ENCODE assay signal across 20 cellular contexts in the genomic region with DNA sequence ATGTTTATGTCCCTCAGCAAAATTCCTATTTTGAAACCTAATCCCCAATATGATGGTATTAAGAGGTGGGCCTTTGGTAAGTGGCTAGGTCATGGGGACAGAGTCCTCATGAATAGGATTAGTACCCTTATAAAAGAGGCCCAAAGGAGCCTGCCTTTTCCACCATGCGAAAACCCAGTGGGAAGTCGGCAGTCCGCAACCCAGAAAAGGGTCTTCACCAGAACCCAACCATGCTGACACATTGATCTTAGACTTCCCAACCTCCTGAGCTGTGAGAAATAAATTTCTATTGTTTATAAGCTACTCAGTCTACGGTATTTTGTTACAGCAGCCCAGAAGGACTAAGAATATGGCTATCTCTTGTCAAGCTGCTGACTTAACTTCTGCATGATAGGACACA.
DNase-seq lines count a peak whose midpoint lies in the region; ATAC-seq and TF ChIP-seq lines count a peak whose summit lies in the region.
"Had no signal": no experiment of that assay in that cellular context is flagged by ENCODE, and none has a peak within 500 bp of the region (broad histone marks: within the 10 kb centered on the region; RNA-seq: fewer than 3 reads in every experiment).

No MANE protein-coding gene starts in this region.

- no peak overlapping the region for H3K9ac ChIP-seq in SK-N-MC (ENCODE audit: insufficient read length)

- no peak overlapping the region for H3K4me3 Mint-ChIP-seq in central memory CD8-positive, alpha-beta T cell
- H3K4me3 Mint-ChIP-seq: CD4-positive, CD25-positive, alpha-beta regulatory T cell; CD8-positive, alpha-beta memory T cell; HFFc6 had no signal

- H3K9me3 Mint-ChIP-seq in central memory CD8-positive, alpha-beta T cell, result no peaks in the 10 kb centered on the region
- H3K9me3 Mint-ChIP-seq: CD4-positive, CD25-positive, alpha-beta regulatory T cell; CD8-positive, alpha-beta memory T cell; HFFc6 had no signal

- peaks cover 14% of the 10 kb centered on the region for H3K4me1 Mint-ChIP-seq in central memory CD8-positive, alpha-beta T cell
- H3K4me1 Mint-ChIP-seq: CD8-positive, alpha-beta memory T cell had no signal

- peak overlapping the region; percentile 11; the same call in 1 of the 2 replicates for H3K27ac ChIP-seq in SK-N-MC
- H3K27ac ChIP-seq in foreskin keratinocyte, result no peak overlapping the region

- ATAC-seq in Right ventricle myocardium inferior (peak; percentile 23), left ventricle myocardium superior (no peak), foreskin keratinocyte (no peak), GM19452 (IDR thresholded peaks at IDR 0.05; ENCODE audit: unreplicated experiment) (no peak)
- ATAC-seq in central memory CD8-positive, alpha-beta T cell (replicated peaks; ENCODE audit: extremely low read depth, poor library complexity, severe bottlenecking), result no peak
- ATAC-seq: HCT116, K562 had no signal

- H3K27me3 ChIP-seq in foreskin keratinocyte, result no peaks in the 10 kb centered on the region
- H3K27me3 ChIP-seq: BE2C had no signal

- H3K4me1 ChIP-seq in foreskin keratinocyte, result no peaks in the 10 kb centered on the region
- H3K4me1 ChIP-seq: BE2C had no signal

- TF ChIP-seq CTCF in foreskin keratinocyte (conservative IDR thresholded peaks at IDR 0.05) (no peak), GM13977 (IDR thresholded peaks at IDR 0.05; ENCODE audit: extremely low read depth, insufficient read depth, missing control alignments) (no peak)

- DNase-seq in Right ventricle myocardium inferior (ENCODE audit: missing footprints) (no peak), left ventricle myocardium superior (no peak), SK-N-MC (ENCODE audit: low read depth, low spot score) (no peak), foreskin keratinocyte (no peak), GM13977 (ENCODE audit: low spot score) (no peak)
- no peak for DNase-seq in central memory CD8-positive, alpha-beta T cell (ENCODE audit: low spot score in 2 of 2)
- DNase-seq: BE2C; C1 segment of cervical spinal cord; CD4-positive, CD25-positive, alpha-beta regulatory T cell; CD8-positive, alpha-beta memory T cell; COR-L47; DMS 273 treated with DMSO at 0.1 percent for 48 hours; GDM1; GOT3; H7; HFFc6; IMR-90 had no signal

- no peaks in the 10 kb centered on the region for H3K9me3 ChIP-seq in SK-N-MC (ENCODE audit: low read depth, low read length)
- H3K9me3 ChIP-seq: BE2C had no signal

- H3K27me3 Mint-ChIP-seq in central memory CD8-positive, alpha-beta T cell, result no peaks in the 10 kb centered on the region
- H3K27me3 Mint-ChIP-seq: CD4-positive, CD25-positive, alpha-beta regulatory T cell; CD8-positive, alpha-beta memory T cell had no signal

- in situ Hi-C loops in GM13977 (cut with MboI; ENCODE audit: low pct_unique_long_range_greater_than_20kb, low sequenced_read_pairs, unreplicated experiment), result no loop called here

- H3K36me3 Mint-ChIP-seq in central memory CD8-positive, alpha-beta T cell (ENCODE audit: insufficient read depth), result peaks cover 19% of the 10 kb centered on the region

- no peak overlapping the region for H3K4me3 ChIP-seq in SK-N-MC
- H3K4me3 ChIP-seq: K562 had no signal

- peaks cover 54% of the 10 kb centered on the region for H3K36me3 ChIP-seq in SK-N-MC (ENCODE audit: insufficient read depth, low read length)

- H3K27ac Mint-ChIP-seq in central memory CD8-positive, alpha-beta T cell (ENCODE audit: low read depth), result peak overlapping the region; percentile 26

- intact Hi-C loops in Right ventricle myocardium inferior (cut with DNase I) (no loop called here), left ventricle myocardium superior (cut with micrococcal nuclease) (no loop called here)
